In the genomic region with DNA sequence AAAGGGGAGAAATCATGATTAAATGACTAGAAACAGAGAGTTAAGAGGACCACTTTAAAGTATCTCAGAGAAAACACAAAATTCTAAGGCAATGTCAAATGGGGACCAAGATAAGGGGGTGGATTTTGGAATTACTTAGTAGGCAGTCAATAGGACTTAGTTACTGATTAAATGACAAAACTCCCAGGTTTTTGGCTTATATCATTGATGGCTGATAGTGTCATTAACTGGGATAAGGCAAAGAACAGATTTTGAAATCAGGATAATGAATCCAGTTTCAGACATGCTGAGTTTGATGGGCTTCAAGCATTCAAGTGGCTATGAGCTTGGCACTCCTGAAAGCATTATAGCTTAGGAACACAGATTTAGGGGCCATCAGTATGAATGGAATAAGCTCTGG, we compare ENCODE assay signal across 18 cellular contexts. TPM values are rescaled to one million over a fixed set of nuclear protein-coding genes. Genes with fewer than 3 reads are reported as not detected.
DNase-seq lines count a peak whose midpoint lies in the region; ATAC-seq and TF ChIP-seq lines count a peak whose summit lies in the region.
"Had no signal": no experiment of that assay in that cellular context is flagged by ENCODE, and none has a peak within 500 bp of the region (broad histone marks: within the 10 kb centered on the region; RNA-seq: fewer than 3 reads in every experiment).

No MANE protein-coding gene starts in this region.

- POLR2A ChIA-PET in RWPE1 (lab: Yijun Ruan, JAX; ENCODE audit: low non-redundant PET) = no interaction called here

- peak overlapping the region; percentile 88 for H3K27ac Mint-ChIP-seq in activated T-cell treated with anti-CD3 and anti-CD28 coated beads, Interleukin-2, amount 50 U/mL, for 72 hours
- H3K27ac Mint-ChIP-seq in T-helper 17 cell (peak overlapping the region; percentile 47), natural killer cell (peak overlapping the region; percentile 65 to 70)
- peak overlapping the region; percentile 49 for H3K27ac Mint-ChIP-seq in activated naive CD8-positive, alpha-beta T cell treated with anti-CD3 and anti-CD28 coated beads for 36 hours

- intact Hi-C loops in natural killer cell (cut with micrococcal nuclease) = no loop called here

- H3K27ac ChIP-seq in RWPE1 = no peak overlapping the region
- H3K27ac ChIP-seq: Peyer's patch had no signal

- no peaks in the 10 kb centered on the region for H3K9me3 Mint-ChIP-seq in activated T-cell treated with anti-CD3 and anti-CD28 coated beads, Interleukin-2, amount 50 U/mL, for 72 hours
- no peaks in the 10 kb centered on the region for H3K9me3 Mint-ChIP-seq in activated naive CD8-positive, alpha-beta T cell treated with anti-CD3 and anti-CD28 coated beads for 36 hours
- no peaks in the 10 kb centered on the region for H3K9me3 Mint-ChIP-seq in natural killer cell
- H3K9me3 Mint-ChIP-seq: CD4-positive, alpha-beta memory T cell had no signal

- H3K36me3 Mint-ChIP-seq in activated T-cell treated with anti-CD3 and anti-CD28 coated beads, Interleukin-2, amount 50 U/mL, for 72 hours (ENCODE audit: insufficient read depth in 2 of 2) = peaks cover 2 to 28% of the 10 kb centered on the region in 2 donors
- H3K36me3 Mint-ChIP-seq in T-helper 17 cell (ENCODE audit: low read depth) = peaks cover 3% of the 10 kb centered on the region
- peaks cover 5% of the 10 kb centered on the region for H3K36me3 Mint-ChIP-seq in activated naive CD8-positive, alpha-beta T cell treated with anti-CD3 and anti-CD28 coated beads for 36 hours
- H3K36me3 Mint-ChIP-seq in natural killer cell = peaks cover 24% of the 10 kb centered on the region

- ATAC-seq in activated T-cell treated with anti-CD3 and anti-CD28 coated beads, Interleukin-2, amount 50 U/mL, for 72 hours (replicated peaks in 1 of 2) = no peak
- ATAC-seq in T-helper 17 cell (no peak), natural killer cell (no peak)
- ATAC-seq in stimulated activated naive CD8-positive, alpha-beta T cell treated with anti-CD3 and anti-CD28 coated beads, Interleukin-15, Interleukin-2, amounts not matched to agents 100 U/mL and 50 U/mL, for 24 hours = no peak
- ATAC-seq: GM12878 had no signal

- H3K4me1 Mint-ChIP-seq in activated T-cell treated with anti-CD3 and anti-CD28 coated beads, Interleukin-2, amount 50 U/mL, for 72 hours (ENCODE audit: low read depth) = peaks cover 2% of the 10 kb centered on the region
- H3K4me1 Mint-ChIP-seq in T-helper 17 cell = peaks cover 6% of the 10 kb centered on the region
- H3K4me1 Mint-ChIP-seq in activated naive CD8-positive, alpha-beta T cell treated with anti-CD3 and anti-CD28 coated beads for 36 hours = peaks cover 3% of the 10 kb centered on the region
- peaks cover 7 to 13% of the 10 kb centered on the region in 2 donors for H3K4me1 Mint-ChIP-seq in natural killer cell

- no peaks in the 10 kb centered on the region for H3K9me3 ChIP-seq in T-helper 17 cell (ENCODE audit: control insufficient read depth, low read length, poor library complexity, severe bottlenecking)
- H3K9me3 ChIP-seq: BE2C, Peyer's patch had no signal

- no peak for DNase-seq in activated T-cell treated with anti-CD3 and anti-CD28 coated beads, Interleukin-2, amount 50 U/mL, for 72 hours
- no peak for DNase-seq in activated T-cell treated with anti-CD3 and anti-CD28 coated beads for 4 hours
- DNase-seq in T-helper 17 cell = no peak
- no peak for DNase-seq in activated naive CD8-positive, alpha-beta T cell treated with anti-CD3 and anti-CD28 coated beads for 36 hours
- DNase-seq in natural killer cell = no peak
- DNase-seq in RWPE1 (ENCODE audit: low spot score) = no peak
- DNase-seq in stimulated activated naive CD8-positive, alpha-beta T cell treated with anti-CD3 and anti-CD28 coated beads, Interleukin-15, Interleukin-2, amounts not matched to agents 100 U/mL and 50 U/mL, for 24 hours = no peak
- DNase-seq: BE2C; CD4-positive, alpha-beta memory T cell; DND-41; Kasumi-1; NCI-H1417; NCI-H1694 treated with DMSO at 0.1 percent for 48 hours; NCI-H2081 treated with DMSO at 0.1 percent for 48 hours; NCI-H446; NCI-H526; Peyer's patch had no signal

- H3K4me3 Mint-ChIP-seq in activated T-cell treated with anti-CD3 and anti-CD28 coated beads, Interleukin-2, amount 50 U/mL, for 72 hours = no peak overlapping the region
- H3K4me3 Mint-ChIP-seq in T-helper 17 cell (no peak overlapping the region), natural killer cell (no peak overlapping the region)
- H3K4me3 Mint-ChIP-seq in activated naive CD8-positive, alpha-beta T cell treated with anti-CD3 and anti-CD28 coated beads for 36 hours = no peak overlapping the region
- H3K4me3 Mint-ChIP-seq: CD4-positive, alpha-beta memory T cell had no signal

- no peaks in the 10 kb centered on the region for H3K27me3 Mint-ChIP-seq in activated T-cell treated with anti-CD3 and anti-CD28 coated beads, Interleukin-2, amount 50 U/mL, for 72 hours (ENCODE audit: low read depth)
- H3K27me3 Mint-ChIP-seq in T-helper 17 cell (no peaks in the 10 kb centered on the region), natural killer cell (ENCODE audit: low read depth in 2 of 2) (no peaks in the 10 kb centered on the region)
- H3K27me3 Mint-ChIP-seq in activated naive CD8-positive, alpha-beta T cell treated with anti-CD3 and anti-CD28 coated beads for 36 hours = no peaks in the 10 kb centered on the region
- H3K27me3 Mint-ChIP-seq: CD4-positive, alpha-beta memory T cell had no signal

- CTCF ChIA-PET in RWPE1 (lab: Yijun Ruan, JAX) = interaction anchor here (0.6 to 0.7 kb wide), 2 partner anchors 10 to 15 kb away, joined by 3 read pairs; no protein-coding TSS in a partner anchor

- TF ChIP-seq CTCF in natural killer cell (IDR thresholded peaks at IDR 0.05) (no peak), RWPE1 (conservative IDR thresholded peaks at IDR 0.05; ENCODE audit: low read depth) (no peak)

RNA-seq across cellular contexts. Expression of gene TOP2B, which starts 53.9 kb away (rescaled TPM):
- 100 to 1,000 TPM; 140 to 151 TPM for total RNA-seq in activated T-cell treated with anti-CD3 and anti-CD28 coated beads, Interleukin-2, amount 50 U/mL, for 72 hours
- total RNA-seq in T-helper 17 cell (100 to 1,000 TPM in 1 of 2 donors, 10 to 100 TPM in 1; 91.8 to 113 TPM), natural killer cell (100 to 1,000 TPM; 126 to 180 (median 152) TPM)
- 100 to 1,000 TPM; 128 to 130 TPM for total RNA-seq in activated naive CD8-positive, alpha-beta T cell treated with anti-CD3 and anti-CD28 coated beads for 36 hours
